ENCODE assay signal across 24 cellular contexts in genomic region chr18:58748899-58749595, GRCh38.
"Had no signal": no experiment of that assay in that cellular context is flagged by ENCODE, and none has a peak within 500 bp of the region (broad histone marks: within the 10 kb centered on the region; RNA-seq: fewer than 3 reads in every experiment).

No MANE protein-coding gene starts in this region.

- H3K27ac Mint-ChIP-seq: activated CD4-positive, alpha-beta memory T cell treated with anti-CD3 and anti-CD28 coated beads for 36 hours; activated naive CD4-positive, alpha-beta T cell treated with anti-CD3 and anti-CD28 coated beads, Interleukin-2, amount 10 ng/mL, durations not matched to agents 7 days and 5 days; activated naive CD8-positive, alpha-beta T cell treated with anti-CD3 and anti-CD28 coated beads, Interleukin-2, amount 10 ng/mL, durations not matched to agents 7 days and 5 days; activated T-helper 1 cell treated with anti-CD3 and anti-CD28 coated beads, Interleukin-12 subunit alpha, Interleukin-12 subunit beta, Interleukin-2, Interleukin-4 antibody, amounts not matched to agents 30 ng/mL and 10 ng/mL and 1 ng/mL, durations not matched to agents 14 hours and 24 hours and 36 hours; naive thymus-derived CD8-positive, alpha-beta T cell; T-helper 17 cell; WTC11 had no signal

- H3K4me1 Mint-ChIP-seq: T-helper 17 cell had no signal

- H3K4me3 Mint-ChIP-seq: activated CD4-positive, alpha-beta memory T cell treated with anti-CD3 and anti-CD28 coated beads for 36 hours; activated naive CD4-positive, alpha-beta T cell treated with anti-CD3 and anti-CD28 coated beads, Interleukin-2, amount 10 ng/mL, durations not matched to agents 7 days and 5 days; activated naive CD8-positive, alpha-beta T cell treated with anti-CD3 and anti-CD28 coated beads, Interleukin-2, amount 10 ng/mL, durations not matched to agents 7 days and 5 days; activated T-helper 1 cell treated with anti-CD3 and anti-CD28 coated beads, Interleukin-12 subunit alpha, Interleukin-12 subunit beta, Interleukin-2, Interleukin-4 antibody, amounts not matched to agents 30 ng/mL and 10 ng/mL and 1 ng/mL, durations not matched to agents 14 hours and 24 hours and 36 hours; naive thymus-derived CD8-positive, alpha-beta T cell; T-helper 17 cell; WTC11 had no signal

- H3K27me3 Mint-ChIP-seq: activated CD4-positive, alpha-beta memory T cell treated with anti-CD3 and anti-CD28 coated beads for 36 hours; activated naive CD4-positive, alpha-beta T cell treated with anti-CD3 and anti-CD28 coated beads, Interleukin-2, amount 10 ng/mL, durations not matched to agents 7 days and 5 days; activated naive CD8-positive, alpha-beta T cell treated with anti-CD3 and anti-CD28 coated beads, Interleukin-2, amount 10 ng/mL, durations not matched to agents 7 days and 5 days; naive thymus-derived CD8-positive, alpha-beta T cell; T-helper 17 cell had no signal

- ATAC-seq: left cardiac atrium; naive thymus-derived CD8-positive, alpha-beta T cell; right cardiac atrium; stimulated activated naive CD8-positive, alpha-beta T cell treated with anti-CD3 and anti-CD28 coated beads, Interleukin-15, Interleukin-2, amounts not matched to agents 100 U/mL and 50 U/mL, for 24 hours; T-helper 17 cell; WTC11 had no signal

- DNase-seq: activated CD4-positive, alpha-beta memory T cell treated with anti-CD3 and anti-CD28 coated beads for 36 hours; activated CD8-positive, alpha-beta memory T cell treated with anti-CD3 and anti-CD28 coated beads, Interleukin-2, amount 50 U/mL, for 4 hours; activated gamma-delta T cell; activated naive CD4-positive, alpha-beta T cell treated with anti-CD3 and anti-CD28 coated beads, Interleukin-2, amount 10 ng/mL, durations not matched to agents 7 days and 5 days; activated naive CD8-positive, alpha-beta T cell treated with anti-CD3 and anti-CD28 coated beads, Interleukin-2, amount 10 ng/mL, durations not matched to agents 7 days and 5 days; activated T-cell treated with anti-CD3 and anti-CD28 coated beads, Interleukin-2, amount 50 U/mL, for 1 hour; amniotic stem cell; brain microvascular endothelial cell; dorsolateral prefrontal cortex; effector memory CD4-positive, alpha-beta T cell; erythroblast; head of caudate nucleus; hippocampal formation; left cardiac atrium; midbrain; naive thymus-derived CD8-positive, alpha-beta T cell; posterior cingulate gyrus; right cardiac atrium; spleen; stimulated activated naive CD8-positive, alpha-beta T cell treated with anti-CD3 and anti-CD28 coated beads, Interleukin-15, Interleukin-2, amounts not matched to agents 100 U/mL and 50 U/mL, for 24 hours; T-helper 17 cell; trophoblast cell had no signal
